20 cellular contexts compared by ENCODE assay signal in genomic region chr21:35911412-35912191, GRCh38.
"Had no signal": no experiment of that assay in that cellular context is flagged by ENCODE, and none has a peak within 500 bp of the region (broad histone marks: within the 10 kb centered on the region; RNA-seq: fewer than 3 reads in every experiment).

No MANE protein-coding gene starts in this region.

- H3K27ac Mint-ChIP-seq: activated B cell treated with CpG ODN at 0.5 μM for 24 hours; activated CD4-positive, alpha-beta T cell treated with anti-CD3 and anti-CD28 coated beads, Interleukin-2, amount 10 ng/mL, durations not matched to agents 24 days and 14 days; activated naive CD8-positive, alpha-beta T cell treated with anti-CD3 and anti-CD28 coated beads, Interleukin-2, amount 10 ng/mL, durations not matched to agents 7 days and 5 days; effector memory CD8-positive, alpha-beta T cell; nephron progenitor cell had no signal

- H3K4me1 ChIP-seq: prostate gland had no signal

- H3K9me3 Mint-ChIP-seq: effector memory CD8-positive, alpha-beta T cell; nephron progenitor cell had no signal

- H3K36me3 Mint-ChIP-seq: activated naive CD8-positive, alpha-beta T cell treated with anti-CD3 and anti-CD28 coated beads, Interleukin-2, amount 10 ng/mL, durations not matched to agents 7 days and 5 days had no signal

- H3K27me3 ChIP-seq: hepatocyte, upper lobe of left lung had no signal

- H3K4me2 ChIP-seq: hepatocyte had no signal

- DNase-seq: activated B cell treated with CpG ODN at 0.5 μM for 24 hours; activated CD4-positive, alpha-beta T cell treated with anti-CD3 and anti-CD28 coated beads, Interleukin-2, amount 10 ng/mL, durations not matched to agents 24 days and 14 days; activated CD8-positive, alpha-beta memory T cell treated with anti-CD3 and anti-CD28 coated beads, Interleukin-2, amount 50 U/mL, for 48 hours; activated gamma-delta T cell treated with Interleukin-2 at 50 U/mL for 16 hours; activated naive CD8-positive, alpha-beta T cell treated with anti-CD3 and anti-CD28 coated beads, Interleukin-2, amount 10 ng/mL, durations not matched to agents 7 days and 5 days; anterior cingulate cortex; dermis blood vessel endothelial cell; effector memory CD8-positive, alpha-beta T cell; erythroblast; kidney; nephron progenitor cell; right cardiac atrium; stimulated activated CD4-positive, alpha-beta T cell treated with anti-CD3 and anti-CD28 coated beads, Interleukin-4, amount 100 ng/mL, for 24 hours; stimulated activated naive CD4-positive, alpha-beta T cell treated with Interleukin-2 at 50 U/mL for 16 hours; substantia nigra; SW 1271 had no signal

- H3K27ac ChIP-seq: hepatocyte, prostate gland, skin epidermis had no signal

- ATAC-seq: effector memory CD8-positive, alpha-beta T cell; right cardiac atrium had no signal

- H2AFZ ChIP-seq: hepatocyte had no signal

- H3K9me3 ChIP-seq: prostate gland, upper lobe of left lung had no signal

- H3K4me1 Mint-ChIP-seq: activated B cell treated with CpG ODN at 0.5 μM for 24 hours; activated CD4-positive, alpha-beta T cell treated with anti-CD3 and anti-CD28 coated beads, Interleukin-2, amount 10 ng/mL, durations not matched to agents 24 days and 14 days; activated naive CD8-positive, alpha-beta T cell treated with anti-CD3 and anti-CD28 coated beads, Interleukin-2, amount 10 ng/mL, durations not matched to agents 7 days and 5 days; nephron progenitor cell had no signal

- FAIRE-seq: kidney had no signal

- H3K4me3 ChIP-seq: hepatocyte, prostate gland, skin epidermis, upper lobe of left lung had no signal

- H3K79me2 ChIP-seq: hepatocyte had no signal

- H3K4me3 Mint-ChIP-seq: activated B cell treated with CpG ODN at 0.5 μM for 24 hours; activated CD4-positive, alpha-beta T cell treated with anti-CD3 and anti-CD28 coated beads, Interleukin-2, amount 10 ng/mL, durations not matched to agents 24 days and 14 days; activated naive CD8-positive, alpha-beta T cell treated with anti-CD3 and anti-CD28 coated beads, Interleukin-2, amount 10 ng/mL, durations not matched to agents 7 days and 5 days; effector memory CD8-positive, alpha-beta T cell; nephron progenitor cell had no signal

- H3K36me3 ChIP-seq: prostate gland, upper lobe of left lung had no signal
